8 cellular contexts compared by ENCODE assay signal in the genomic region with DNA sequence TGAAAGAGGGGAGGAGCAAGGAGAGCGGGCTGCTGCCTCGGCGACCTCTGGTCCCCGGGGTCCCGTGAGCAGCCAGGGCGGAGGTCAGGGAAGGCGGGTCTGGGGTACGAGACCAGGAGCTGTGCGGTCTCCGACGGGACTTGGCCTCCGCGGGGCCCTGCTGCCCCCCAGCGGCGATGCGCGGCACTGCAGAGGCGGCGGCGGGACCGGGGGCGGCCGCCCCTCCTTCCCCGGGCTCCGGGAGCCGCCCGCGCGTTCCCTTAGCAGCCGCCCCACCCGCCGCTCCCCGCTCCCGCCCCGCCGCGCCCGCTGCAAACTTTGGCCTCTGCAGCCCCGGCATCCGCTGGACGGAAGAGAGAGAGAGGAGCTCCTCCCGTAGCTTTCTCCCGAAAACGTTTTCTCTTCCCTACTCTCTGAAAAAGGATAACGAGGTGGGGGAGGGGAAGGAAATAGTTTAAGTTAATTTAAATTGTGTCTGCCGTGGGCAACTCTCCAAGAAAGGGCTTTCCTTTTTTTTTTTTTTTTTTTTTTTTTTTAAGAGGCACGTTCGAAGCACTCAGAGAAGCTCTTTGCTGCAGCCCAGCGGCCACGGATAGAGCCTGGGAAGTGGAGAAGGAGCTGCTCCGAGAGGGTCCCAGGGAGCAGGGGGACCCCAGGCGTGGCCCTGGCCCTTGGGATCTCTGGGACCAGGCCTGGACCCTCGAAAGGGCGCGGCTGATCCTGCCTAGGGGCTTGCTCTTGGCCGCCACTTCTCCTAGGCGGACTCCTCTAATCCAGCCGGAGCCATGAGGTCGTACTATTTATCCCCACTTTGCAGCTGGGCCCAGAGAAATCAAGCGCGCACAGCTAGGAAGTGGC. TPM values are rescaled to one million over a fixed set of nuclear protein-coding genes. Genes with fewer than 3 reads are reported as not detected.
DNase-seq lines count a peak whose midpoint lies in the region; ATAC-seq and TF ChIP-seq lines count a peak whose summit lies in the region.

No MANE protein-coding gene starts in this region.

- H3K56ac ChIP-seq in mesendoderm (ENCODE audit: low read length), result peak overlapping the region; percentile 84

- no peaks in the 10 kb centered on the region for H3K4me1 ChIP-seq in mesendoderm (ENCODE audit: control insufficient read depth, low read depth, low read length)

- H3K36me3 ChIP-seq in mesendoderm (ENCODE audit: control insufficient read depth, insufficient read depth, low read length), result no peaks in the 10 kb centered on the region

- no peak overlapping the region for H3K23ac ChIP-seq in mesendoderm (ENCODE audit: low read length)

- H3K4me3 ChIP-seq in mesendoderm (ENCODE audit: low read length), result no peak overlapping the region

- no peaks in the 10 kb centered on the region for H3K4me1 Mint-ChIP-seq in HFFc6 (ENCODE audit: low read depth)

- no peak overlapping the region for H3K18ac ChIP-seq in mesendoderm (ENCODE audit: low read length)

- no peaks in the 10 kb centered on the region for H3K9me3 Mint-ChIP-seq in HFFc6

- H3K27ac Mint-ChIP-seq in HFFc6, result peak overlapping the region; percentile 51; the same call in 1 of the 2 replicates

- no peak overlapping the region for H2BK120ac ChIP-seq in mesendoderm (ENCODE audit: low read depth, low read length)

- H3K4ac ChIP-seq in mesendoderm (ENCODE audit: low read depth, low read length), result no peak overlapping the region

- H3K79me1 ChIP-seq in mesendoderm (ENCODE audit: low read length), result no peaks in the 10 kb centered on the region

- H3K27me3 ChIP-seq in mesendoderm (ENCODE audit: insufficient read depth, low read length, poor library complexity), result no peaks in the 10 kb centered on the region

- H3K9ac ChIP-seq in mesendoderm (ENCODE audit: low read length), result peak overlapping the region; percentile 62

- H2BK5ac ChIP-seq in mesendoderm (ENCODE audit: low read length), result no peak overlapping the region

- H4K5ac ChIP-seq in mesendoderm (ENCODE audit: low read length), result no peak overlapping the region

- H3K27ac ChIP-seq in mesendoderm (ENCODE audit: low read depth, low read length), result no peak overlapping the region

- peak; percentile 65 for DNase-seq in COLO829 (ENCODE audit: low spot score)
- DNase-seq in HFFc6, result peak; percentile 53
- peak; percentile 77 for DNase-seq in NCI-H510A treated with DMSO at 0.1 percent for 48 hours (lab: John Stamatoyannopoulos, UW)
- peak; percentile 24 to 69 for DNase-seq in activated CD8-positive, alpha-beta memory T cell treated with anti-CD3 and anti-CD28 coated beads for 1 hour (ENCODE audit: extremely low read depth in 1 of 2, low read depth in 1 of 2)
- peak; percentile 64 for DNase-seq in effector CD8-positive, alpha-beta T cell (lab: John Stamatoyannopoulos, UW)
- DNase-seq in mesendoderm, result peak; percentile 83
- peak; percentile 59 for DNase-seq in stimulated activated CD8-positive, alpha-beta memory T cell treated with anti-CD3 and anti-CD28 coated beads, Interleukin-15, amount 100 ng/mL, for 1 hour (ENCODE audit: low read depth)

- peaks cover 7% of the 10 kb centered on the region for H3K27me3 Mint-ChIP-seq in HFFc6 (ENCODE audit: insufficient read depth)

- ATAC-seq in GM21529 (IDR thresholded peaks at IDR 0.05; ENCODE audit: unreplicated experiment), result no peak

- peak overlapping the region; percentile 77 for H3K4me3 Mint-ChIP-seq in HFFc6

- no peak overlapping the region for H4K8ac ChIP-seq in mesendoderm (ENCODE audit: low read depth, low read length)

- no peaks in the 10 kb centered on the region for H3K79me2 ChIP-seq in mesendoderm (ENCODE audit: control insufficient read depth, insufficient read depth, low read length)

- peak; percentile 98 for TF ChIP-seq CTCF in HFFc6 (IDR thresholded peaks at IDR 0.05)

- no peak overlapping the region for H2AK5ac ChIP-seq in mesendoderm (ENCODE audit: low read length)

- H3K4me2 ChIP-seq in mesendoderm (ENCODE audit: low read length), result peak overlapping the region; percentile 62

- WGBS in mesendoderm (ENCODE audit: extremely low coverage, insufficient coverage, low lambda C conversion rate), result no CpG with 5 or more reads among the region's 61 CpGs

- no peaks in the 10 kb centered on the region for H3K36me3 Mint-ChIP-seq in HFFc6 (ENCODE audit: low read depth)

- no peak overlapping the region for H2BK15ac ChIP-seq in mesendoderm (replicated peaks; ENCODE audit: low read depth)

RNA-seq across cellular contexts. Expression of gene C16orf82, which starts 43.2 kb away (rescaled TPM):
- total RNA-seq in HFFc6 (2021; fragmentation: NEBNext Ultra II Directional; extraction: Animal tissue kit (Norgen Biotek cat#: 25700)), result not detected
- polyA plus RNA-seq in mesendoderm (2013, experiment 1 of 2), result not detected
- polyA plus RNA-seq in mesendoderm (2013, experiment 2 of 2), result not detected
